ENCODE assay signal across 8 cellular contexts in the genomic region with DNA sequence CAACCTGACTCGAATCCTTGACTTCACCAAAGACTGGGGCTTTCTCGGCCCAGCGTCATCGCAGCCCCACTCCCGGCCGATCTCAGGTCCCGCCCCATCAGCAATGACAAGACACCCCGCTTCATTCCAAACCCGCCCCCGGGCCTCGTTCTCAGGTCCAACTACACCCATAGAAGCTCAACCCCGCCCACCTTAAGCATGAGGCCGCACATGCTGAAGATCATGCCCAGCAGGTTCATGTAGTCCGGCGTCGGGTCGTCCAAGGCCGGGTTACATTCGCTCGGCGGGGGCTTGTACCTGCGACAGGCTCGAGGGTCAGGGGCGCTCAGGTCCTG. TPM values are rescaled to one million over a fixed set of nuclear protein-coding genes. Genes with fewer than 3 reads are reported as not detected.
DNase-seq lines count a peak whose midpoint lies in the region; ATAC-seq and TF ChIP-seq lines count a peak whose summit lies in the region.

No MANE protein-coding gene starts in this region.

- H3K27me3 ChIP-seq in spleen (replicated peaks in 1 of 7) = no peaks in the 10 kb centered on the region

- H3K4me3 ChIP-seq in AG04449 (ENCODE audit: low read depth, low read length) = peak overlapping the region; percentile 95
- H3K4me3 ChIP-seq in spleen = peak overlapping the region; percentile 77 to 98 (median 94)

- intact Hi-C loops in MCF 10A (cut with micrococcal nuclease) (loop anchor here (2.0 to 10.0 kb wide), 2 partner anchors 58 to 504 kb away; a partner anchor contains a TSS), spleen (cut with DNase I; ENCODE audit: low total_unique reads) (no loop called here)

- CTCF ChIA-PET in AG04449 (lab: Yijun Ruan, JAX) (interaction anchor here (1.0 to 2.0 kb wide), 7 partner anchors 9 to 105 kb away, joined by 3 to 11 read pairs (median 4); a partner anchor contains a TSS), MCF 10A (lab: Yijun Ruan, JAX) (interaction anchor here (0.6 kb wide), 1 partner anchor 103 kb away, joined by 4 read pairs; no protein-coding TSS in a partner anchor)

- H3K36me3 Mint-ChIP-seq in MCF 10A (ENCODE audit: insufficient read depth, unreplicated experiment) = peaks cover 46% of the 10 kb centered on the region

- TF ChIP-seq CTCF in AG04449 (IDR thresholded peaks at IDR 0.05; ENCODE audit: insufficient read depth, low read length, missing control alignments) (no peak), MCF 10A (IDR thresholded peaks at IDR 0.05; ENCODE audit: unreplicated experiment) (no peak), spleen (IDR thresholded peaks at IDR 0.05 in 8 of 11, conservative IDR thresholded peaks at IDR 0.05 in 3 of 11) (no peak)

- no peak for TF ChIP-seq POLR2A in spleen (IDR thresholded peaks at IDR 0.05)

- peaks cover 7% of the 10 kb centered on the region for H3K4me1 Mint-ChIP-seq in MCF 10A (ENCODE audit: insufficient read depth, unreplicated experiment)

- TSS peak; percentile 74 for BruUV-seq in MCF 10A (replicated peaks; lab: Mats Ljungman, UMichigan)

- H3K36me3 ChIP-seq in spleen = peaks cover 0 to 40% (median 30%) of the 10 kb centered on the region in 6 donors

- H3K27ac ChIP-seq in spleen = peak overlapping the region; percentile 84 to 98 (median 96)

- peak overlapping the region; percentile 92 for H3K4me3 Mint-ChIP-seq in MCF 10A (ENCODE audit: unreplicated experiment)

- WGBS in spleen, 5 donors = 1% methylated on average over 10 to 24 of the region's 24 CpGs

- no peaks in the 10 kb centered on the region for H3K9me3 Mint-ChIP-seq in MCF 10A (ENCODE audit: unreplicated experiment)

- H3K27ac Mint-ChIP-seq in MCF 10A (ENCODE audit: low read depth, unreplicated experiment) = peak overlapping the region; percentile 100

- ATAC-seq in HG02840 (IDR thresholded peaks at IDR 0.05; ENCODE audit: low FRiP score, unreplicated experiment) (peak; percentile 3), HG03095 (IDR thresholded peaks at IDR 0.05; ENCODE audit: unreplicated experiment) (no peak)

- POLR2A ChIA-PET in AG04449 (lab: Yijun Ruan, JAX) = interaction anchor here (1.2 to 1.4 kb wide), 3 partner anchors 12 to 105 kb away, joined by 3 to 4 read pairs (median 4); a partner anchor contains a TSS
- POLR2A ChIA-PET in MCF 10A (lab: Yijun Ruan, JAX) = interaction anchor here (0.7 to 3.2 kb wide), 17 partner anchors 9 to 1583 kb away, joined by 3 to 40 read pairs (median 5); a partner anchor contains a TSS

- no peak for DNase-seq in AG04449 (ENCODE audit: low read depth, low spot score)
- peak; percentile 71 for DNase-seq in UCSD-AML1 (lab: John Stamatoyannopoulos, UW; ENCODE audit: unreplicated experiment)
- DNase-seq in MCF 10A (ENCODE audit: unreplicated experiment) = peak; percentile 62
- peak; percentile 88 for DNase-seq in iris pigment epithelial cell (ENCODE audit: low read depth)
- no peak for DNase-seq in spleen
- no peak for DNase-seq in NCI-H1694 (lab: John Stamatoyannopoulos, UW)

- H3K9me3 ChIP-seq in spleen = no peaks in the 10 kb centered on the region

- H3K27me3 Mint-ChIP-seq in MCF 10A (ENCODE audit: insufficient read depth, unreplicated experiment) = no peaks in the 10 kb centered on the region

- peaks cover 33 to 87% (median 67%) of the 10 kb centered on the region in 6 donors for H3K4me1 ChIP-seq in spleen

RNA-seq across cellular contexts. Expression of a gene that starts 2.3 kb away (rescaled TPM):
- total RNA-seq in MCF 10A (2022) = 9.3 and 11.7 TPM in 2 replicates
- 10 to 100 TPM in 6 of 7 donors, 1 to 10 TPM in 1; 6.4 to 15.7 (median 12.9) TPM for total RNA-seq in spleen
- polyA plus RNA-seq in spleen = 10 to 100 TPM; 17.0 to 19.5 (median 19.0) TPM

RNA-seq across cellular contexts. Expression of a gene that starts 2.4 kb away (rescaled TPM):
- 53.8 and 67.0 TPM in 2 replicates for total RNA-seq in MCF 10A (2022)
- 100 to 1,000 TPM; 145 to 288 (median 218) TPM for total RNA-seq in spleen
- polyA plus RNA-seq in spleen = 100 to 1,000 TPM in 1 of 3 donors, 10 to 100 TPM in 2; 50.6 to 122 (median 83.3) TPM

RNA-seq across cellular contexts. Expression of a gene that starts 12.8 kb away (rescaled TPM):
- total RNA-seq in MCF 10A (2022) (74.2 and 85.8 TPM in 2 replicates), spleen (100 to 1,000 TPM in 3 of 7 donors, 10 to 100 TPM in 4; 86.8 to 158 (median 96.0) TPM)
- 10 to 100 TPM; 55.1 to 76.6 (median 59.3) TPM for polyA plus RNA-seq in spleen

RNA-seq across cellular contexts. Expression of a gene that starts 18.9 kb away (rescaled TPM):
- total RNA-seq in MCF 10A (2022) (not detected in 2 replicates), spleen (not detected)
- not detected for polyA plus RNA-seq in spleen

RNA-seq across cellular contexts. Expression of a gene that starts 27.5 kb away (rescaled TPM):
- total RNA-seq in MCF 10A (2022) (10.8 and 13.8 TPM in 2 replicates), spleen (1 to 10 TPM; 1.7 to 5.3 (median 3.8) TPM)
- polyA plus RNA-seq in spleen = 1 to 10 TPM; 4.8 to 7.4 (median 5.2) TPM

Comparison
In these comparisons a context has a peak if more than half of its experiments do, and no peak if none do; other contexts are left out.
1. DNase-seq: peak in UCSD-AML1 (single experiment), MCF 10A (single experiment) and iris pigment epithelial cell (single experiment); none in AG04449 (single experiment), spleen (single experiment) and NCI-H1694 (single experiment).